In the genomic region with DNA sequence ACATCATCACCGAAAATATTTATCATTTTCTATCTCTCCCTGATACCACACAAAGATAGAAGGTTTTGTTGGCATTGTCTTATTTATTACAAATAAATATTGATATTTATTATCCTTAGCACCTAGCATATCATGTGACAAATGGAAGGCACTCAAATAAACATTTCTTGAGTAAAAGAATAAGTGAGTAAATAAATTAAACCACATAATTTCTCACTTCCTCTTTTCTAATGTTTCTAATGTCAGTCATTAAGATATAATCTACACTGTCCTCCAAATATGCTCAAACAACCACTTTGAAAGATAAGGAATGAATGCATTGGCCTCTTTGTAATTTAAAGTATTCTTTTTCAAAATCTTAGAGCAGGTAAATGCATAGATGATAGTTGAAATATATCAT, we compare ENCODE assay signal across 28 cellular contexts.
"Had no signal": no experiment of that assay in that cellular context is flagged by ENCODE, and none has a peak within 500 bp of the region (broad histone marks: within the 10 kb centered on the region; RNA-seq: fewer than 3 reads in every experiment).

No MANE protein-coding gene starts in this region.

- FAIRE-seq: bronchial epithelial cell, RCC 7860 had no signal

- H3K27ac Mint-ChIP-seq: activated CD4-positive, alpha-beta memory T cell treated with anti-CD3 and anti-CD28 coated beads for 36 hours; activated CD4-positive, alpha-beta T cell treated with anti-CD3 and anti-CD28 coated beads, Interleukin-2, amount 10 ng/mL, durations not matched to agents 7 days and 5 days; activated naive CD4-positive, alpha-beta T cell treated with anti-CD3 and anti-CD28 coated beads, Interleukin-2, amount 50 U/mL, for 72 hours; activated naive CD8-positive, alpha-beta T cell treated with anti-CD3 and anti-CD28 coated beads, Interleukin-2, amount 50 U/mL, for 24 hours; T-helper 17 cell had no signal

- H3K27me3 ChIP-seq: ascending aorta, body of pancreas had no signal

- H3K4me1 Mint-ChIP-seq: activated CD4-positive, alpha-beta T cell treated with anti-CD3 and anti-CD28 coated beads, Interleukin-2, amount 10 ng/mL, durations not matched to agents 7 days and 5 days; activated naive CD8-positive, alpha-beta T cell treated with anti-CD3 and anti-CD28 coated beads, Interleukin-2, amount 50 U/mL, for 24 hours; T-helper 17 cell had no signal

- DNase-seq: activated CD4-positive, alpha-beta memory T cell treated with anti-CD3 and anti-CD28 coated beads for 36 hours; activated CD4-positive, alpha-beta T cell treated with anti-CD3 and anti-CD28 coated beads, Interleukin-2, amount 10 ng/mL, durations not matched to agents 7 days and 5 days; activated CD4-positive, CD25-positive, alpha-beta regulatory T cell; activated CD8-positive, alpha-beta memory T cell treated with anti-CD3 and anti-CD28 coated beads for 24 hours; activated effector memory CD4-positive, alpha-beta T cell treated with anti-CD3 and anti-CD28 coated beads, Interleukin-2, amount 50 U/mL, for 16 hours; activated naive CD4-positive, alpha-beta T cell treated with Interleukin-2 at 50 U/mL for 16 hours; activated naive CD8-positive, alpha-beta T cell treated with anti-CD3 and anti-CD28 coated beads, Interleukin-2, amount 50 U/mL, for 24 hours; activated T-cell treated with anti-CD3 and anti-CD28 coated beads, Interleukin-2, amount 50 U/mL, for 4 hours; amniotic stem cell; body of pancreas; central memory CD4-positive, alpha-beta T cell; NCI-H1048; NCI-H1417; NCI-H1694 treated with DMSO at 0.1 percent for 48 hours; NCI-H2029 treated with DMSO at 0.1 percent for 48 hours; NCI-H345; NCI-H510A; NCI-H526 treated with DMSO at 0.1 percent for 48 hours; PC-3; SIG-M5; T-helper 17 cell; T-helper 9 cell had no signal

- H3K27ac ChIP-seq: ascending aorta, body of pancreas, coronary artery, VCaP had no signal

- H3K27me3 Mint-ChIP-seq: activated CD4-positive, alpha-beta memory T cell treated with anti-CD3 and anti-CD28 coated beads for 36 hours; activated CD4-positive, alpha-beta T cell treated with anti-CD3 and anti-CD28 coated beads, Interleukin-2, amount 10 ng/mL, durations not matched to agents 7 days and 5 days; activated naive CD8-positive, alpha-beta T cell treated with anti-CD3 and anti-CD28 coated beads, Interleukin-2, amount 50 U/mL, for 24 hours; T-helper 17 cell had no signal

- H3K4me3 Mint-ChIP-seq: activated CD4-positive, alpha-beta memory T cell treated with anti-CD3 and anti-CD28 coated beads for 36 hours; activated CD4-positive, alpha-beta T cell treated with anti-CD3 and anti-CD28 coated beads, Interleukin-2, amount 10 ng/mL, durations not matched to agents 7 days and 5 days; activated naive CD8-positive, alpha-beta T cell treated with anti-CD3 and anti-CD28 coated beads, Interleukin-2, amount 50 U/mL, for 24 hours; activated T-cell treated with anti-CD3 and anti-CD28 coated beads, Interleukin-2, amount 50 U/mL, for 4 hours; T-helper 17 cell had no signal

- H3K9me3 ChIP-seq: ascending aorta, body of pancreas had no signal

- H3K36me3 ChIP-seq: ascending aorta had no signal

- ATAC-seq: activated naive CD4-positive, alpha-beta T cell treated with anti-CD3 and anti-CD28 coated beads, Interleukin-2, amount 50 U/mL, for 72 hours; activated naive CD8-positive, alpha-beta T cell treated with anti-CD3 and anti-CD28 coated beads, Interleukin-2, amount 50 U/mL, for 24 hours; activated T-cell treated with anti-CD3 and anti-CD28 coated beads, Interleukin-2, amount 50 U/mL, for 4 hours; body of pancreas; PC-3; T-helper 17 cell had no signal

- H3K4me3 ChIP-seq: ascending aorta, body of pancreas, coronary artery had no signal

- H3K9me3 Mint-ChIP-seq: activated CD4-positive, alpha-beta memory T cell treated with anti-CD3 and anti-CD28 coated beads for 36 hours; activated CD4-positive, alpha-beta T cell treated with anti-CD3 and anti-CD28 coated beads, Interleukin-2, amount 10 ng/mL, durations not matched to agents 7 days and 5 days had no signal

- H3K36me3 Mint-ChIP-seq: activated CD4-positive, alpha-beta memory T cell treated with anti-CD3 and anti-CD28 coated beads for 36 hours; activated naive CD4-positive, alpha-beta T cell treated with anti-CD3 and anti-CD28 coated beads, Interleukin-2, amount 50 U/mL, for 72 hours had no signal

- H3K4me1 ChIP-seq: ascending aorta had no signal
